Comparison of ENCODE assay signal across 1 cellular context in the genomic region with DNA sequence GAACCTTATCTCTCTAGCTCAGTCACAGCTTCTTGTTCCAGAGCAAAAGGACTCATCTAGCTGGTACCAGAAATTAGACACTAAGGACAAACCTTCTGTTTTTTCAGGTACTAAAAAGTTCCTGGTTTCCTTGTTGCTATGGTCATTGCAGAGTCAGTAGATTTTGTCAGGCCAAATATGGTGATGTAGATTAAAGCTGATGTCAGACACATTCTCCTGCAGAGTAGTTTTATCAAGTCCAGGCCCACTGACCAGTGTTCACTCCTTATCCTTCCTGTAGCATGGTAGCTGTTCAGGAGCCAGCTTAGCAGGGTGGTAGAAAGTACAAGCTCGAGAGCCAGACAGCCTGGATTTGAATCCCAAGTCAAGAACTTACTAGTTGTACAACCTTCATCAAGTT.
A peak's percentile ranks its signal among the peaks of the same experiment; 100 is the strongest.
TF ChIP-seq lines count a peak whose summit lies in the region.

No MANE protein-coding gene starts in this region.

TF ChIP-seq in K562, 482 proteins besides CTCF, POLR2A, EP300 and RAD21 (continued from another document and continues in another):
- TF ChIP-seq, protein P1, sequence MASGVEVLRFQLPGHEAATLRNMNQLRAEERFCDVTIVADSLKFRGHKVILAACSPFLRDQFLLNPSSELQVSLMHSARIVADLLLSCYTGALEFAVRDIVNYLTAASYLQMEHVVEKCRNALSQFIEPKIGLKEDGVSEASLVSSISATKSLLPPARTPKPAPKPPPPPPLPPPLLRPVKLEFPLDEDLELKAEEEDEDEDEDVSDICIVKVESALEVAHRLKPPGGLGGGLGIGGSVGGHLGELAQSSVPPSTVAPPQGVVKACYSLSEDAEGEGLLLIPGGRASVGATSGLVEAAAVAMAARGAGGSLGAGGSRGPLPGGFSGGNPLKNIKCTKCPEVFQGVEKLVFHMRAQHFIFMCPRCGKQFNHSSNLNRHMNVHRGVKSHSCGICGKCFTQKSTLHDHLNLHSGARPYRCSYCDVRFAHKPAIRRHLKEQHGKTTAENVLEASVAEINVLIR (CRISPR knock-in tag; IDR thresholded peaks at IDR 0.05): no peak
- TF ChIP-seq SIRT6 (IDR thresholded peaks at IDR 0.05; ENCODE audit: low read depth, low read length) (no peak), EWSR1 (IDR thresholded peaks at IDR 0.05; ENCODE audit: borderline replicate concordance, low read depth, partially characterized antibody) (no peak), SMAD2 (IDR thresholded peaks at IDR 0.05; ENCODE audit: low read depth, low read length) (no peak), TEAD4 (IDR thresholded peaks at IDR 0.05; ENCODE audit: low read length) (peak; percentile 39; the same call in 1 of the 2 replicates), TEAD4 (CRISPR knock-in tag; IDR thresholded peaks at IDR 0.05; ENCODE audit: borderline replicate concordance) (no peak), FOXP1 (CRISPR knock-in tag; IDR thresholded peaks at IDR 0.05) (no peak), ZNF644 (tag; IDR thresholded peaks at IDR 0.05; ENCODE audit: low read depth) (0 out of 2 replicates have a peak, but pooled peaks have one; percentile 36), NELFE (IDR thresholded peaks at IDR 0.05; ENCODE audit: insufficient read depth, insufficient read length) (no peak), OTX1 (CRISPR knock-in tag; IDR thresholded peaks at IDR 0.05) (no peak), HDAC8 (tag; IDR thresholded peaks at IDR 0.05) (no peak), PURB (CRISPR knock-in tag; IDR thresholded peaks at IDR 0.05; ENCODE audit: low read depth) (no peak), NBN (IDR thresholded peaks at IDR 0.05; ENCODE audit: low read depth) (no peak), KDM1A (IDR thresholded peaks at IDR 0.05) (no peak), RB1 (IDR thresholded peaks at IDR 0.05; ENCODE audit: low read depth) (no peak), KDM5B (IDR thresholded peaks at IDR 0.05; ENCODE audit: insufficient replicate concordance, low read depth, low read length) (no peak), ZNF551 (CRISPR knock-in tag; IDR thresholded peaks at IDR 0.05) (no peak), RBM34 (IDR thresholded peaks at IDR 0.05; ENCODE audit: borderline replicate concordance, insufficient read depth, low read length) (no peak), ZNF311 (CRISPR knock-in tag; IDR thresholded peaks at IDR 0.05) (no peak), SMARCB1 (IDR thresholded peaks at IDR 0.05; ENCODE audit: insufficient read length, low read depth) (no peak), ATF1 (CRISPR knock-in tag; IDR thresholded peaks at IDR 0.05) (no peak), ATF1 (tag; IDR thresholded peaks at IDR 0.05) (no peak), SAP30 (IDR thresholded peaks at IDR 0.05; ENCODE audit: borderline replicate concordance, insufficient read depth, low read depth, low read length, poor library complexity, severe bottlenecking) (no peak), ETV5 (CRISPR knock-in tag; IDR thresholded peaks at IDR 0.05; ENCODE audit: low read depth) (no peak)
- TF ChIP-seq, protein P2, sequence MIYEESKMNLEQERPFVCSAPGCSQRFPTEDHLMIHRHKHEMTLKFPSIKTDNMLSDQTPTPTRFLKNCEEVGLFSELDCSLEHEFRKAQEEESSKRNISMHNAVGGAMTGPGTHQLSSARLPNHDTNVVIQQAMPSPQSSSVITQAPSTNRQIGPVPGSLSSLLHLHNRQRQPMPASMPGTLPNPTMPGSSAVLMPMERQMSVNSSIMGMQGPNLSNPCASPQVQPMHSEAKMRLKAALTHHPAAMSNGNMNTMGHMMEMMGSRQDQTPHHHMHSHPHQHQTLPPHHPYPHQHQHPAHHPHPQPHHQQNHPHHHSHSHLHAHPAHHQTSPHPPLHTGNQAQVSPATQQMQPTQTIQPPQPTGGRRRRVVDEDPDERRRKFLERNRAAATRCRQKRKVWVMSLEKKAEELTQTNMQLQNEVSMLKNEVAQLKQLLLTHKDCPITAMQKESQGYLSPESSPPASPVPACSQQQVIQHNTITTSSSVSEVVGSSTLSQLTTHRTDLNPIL (CRISPR knock-in tag; IDR thresholded peaks at IDR 0.05): no peak
- TF ChIP-seq, protein P3, sequence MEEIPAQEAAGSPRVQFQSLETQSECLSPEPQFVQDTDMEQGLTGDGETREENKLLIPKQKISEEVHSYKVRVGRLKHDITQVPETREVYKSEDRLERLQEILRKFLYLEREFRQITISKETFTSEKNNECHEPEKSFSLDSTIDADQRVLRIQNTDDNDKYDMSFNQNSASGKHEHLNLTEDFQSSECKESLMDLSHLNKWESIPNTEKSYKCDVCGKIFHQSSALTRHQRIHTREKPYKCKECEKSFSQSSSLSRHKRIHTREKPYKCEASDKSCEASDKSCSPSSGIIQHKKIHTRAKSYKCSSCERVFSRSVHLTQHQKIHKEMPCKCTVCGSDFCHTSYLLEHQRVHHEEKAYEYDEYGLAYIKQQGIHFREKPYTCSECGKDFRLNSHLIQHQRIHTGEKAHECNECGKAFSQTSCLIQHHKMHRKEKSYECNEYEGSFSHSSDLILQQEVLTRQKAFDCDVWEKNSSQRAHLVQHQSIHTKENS (CRISPR knock-in tag; IDR thresholded peaks at IDR 0.05): no peak
- TF ChIP-seq, protein P4, sequence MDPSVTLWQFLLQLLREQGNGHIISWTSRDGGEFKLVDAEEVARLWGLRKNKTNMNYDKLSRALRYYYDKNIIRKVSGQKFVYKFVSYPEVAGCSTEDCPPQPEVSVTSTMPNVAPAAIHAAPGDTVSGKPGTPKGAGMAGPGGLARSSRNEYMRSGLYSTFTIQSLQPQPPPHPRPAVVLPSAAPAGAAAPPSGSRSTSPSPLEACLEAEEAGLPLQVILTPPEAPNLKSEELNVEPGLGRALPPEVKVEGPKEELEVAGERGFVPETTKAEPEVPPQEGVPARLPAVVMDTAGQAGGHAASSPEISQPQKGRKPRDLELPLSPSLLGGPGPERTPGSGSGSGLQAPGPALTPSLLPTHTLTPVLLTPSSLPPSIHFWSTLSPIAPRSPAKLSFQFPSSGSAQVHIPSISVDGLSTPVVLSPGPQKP (CRISPR knock-in tag; IDR thresholded peaks at IDR 0.05): no peak
- TF ChIP-seq, protein P5, sequence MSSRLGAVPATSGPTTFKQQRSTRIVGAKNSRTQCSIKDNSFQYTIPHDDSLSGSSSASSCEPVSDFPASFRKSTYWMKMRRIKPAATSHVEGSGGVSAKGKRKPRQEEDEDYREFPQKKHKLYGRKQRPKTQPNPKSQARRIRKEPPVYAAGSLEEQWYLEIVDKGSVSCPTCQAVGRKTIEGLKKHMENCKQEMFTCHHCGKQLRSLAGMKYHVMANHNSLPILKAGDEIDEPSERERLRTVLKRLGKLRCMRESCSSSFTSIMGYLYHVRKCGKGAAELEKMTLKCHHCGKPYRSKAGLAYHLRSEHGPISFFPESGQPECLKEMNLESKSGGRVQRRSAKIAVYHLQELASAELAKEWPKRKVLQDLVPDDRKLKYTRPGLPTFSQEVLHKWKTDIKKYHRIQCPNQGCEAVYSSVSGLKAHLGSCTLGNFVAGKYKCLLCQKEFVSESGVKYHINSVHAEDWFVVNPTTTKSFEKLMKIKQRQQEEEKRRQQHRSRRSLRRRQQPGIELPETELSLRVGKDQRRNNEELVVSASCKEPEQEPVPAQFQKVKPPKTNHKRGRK (tag; IDR thresholded peaks at IDR 0.05): no peak
- TF ChIP-seq, protein P6, sequence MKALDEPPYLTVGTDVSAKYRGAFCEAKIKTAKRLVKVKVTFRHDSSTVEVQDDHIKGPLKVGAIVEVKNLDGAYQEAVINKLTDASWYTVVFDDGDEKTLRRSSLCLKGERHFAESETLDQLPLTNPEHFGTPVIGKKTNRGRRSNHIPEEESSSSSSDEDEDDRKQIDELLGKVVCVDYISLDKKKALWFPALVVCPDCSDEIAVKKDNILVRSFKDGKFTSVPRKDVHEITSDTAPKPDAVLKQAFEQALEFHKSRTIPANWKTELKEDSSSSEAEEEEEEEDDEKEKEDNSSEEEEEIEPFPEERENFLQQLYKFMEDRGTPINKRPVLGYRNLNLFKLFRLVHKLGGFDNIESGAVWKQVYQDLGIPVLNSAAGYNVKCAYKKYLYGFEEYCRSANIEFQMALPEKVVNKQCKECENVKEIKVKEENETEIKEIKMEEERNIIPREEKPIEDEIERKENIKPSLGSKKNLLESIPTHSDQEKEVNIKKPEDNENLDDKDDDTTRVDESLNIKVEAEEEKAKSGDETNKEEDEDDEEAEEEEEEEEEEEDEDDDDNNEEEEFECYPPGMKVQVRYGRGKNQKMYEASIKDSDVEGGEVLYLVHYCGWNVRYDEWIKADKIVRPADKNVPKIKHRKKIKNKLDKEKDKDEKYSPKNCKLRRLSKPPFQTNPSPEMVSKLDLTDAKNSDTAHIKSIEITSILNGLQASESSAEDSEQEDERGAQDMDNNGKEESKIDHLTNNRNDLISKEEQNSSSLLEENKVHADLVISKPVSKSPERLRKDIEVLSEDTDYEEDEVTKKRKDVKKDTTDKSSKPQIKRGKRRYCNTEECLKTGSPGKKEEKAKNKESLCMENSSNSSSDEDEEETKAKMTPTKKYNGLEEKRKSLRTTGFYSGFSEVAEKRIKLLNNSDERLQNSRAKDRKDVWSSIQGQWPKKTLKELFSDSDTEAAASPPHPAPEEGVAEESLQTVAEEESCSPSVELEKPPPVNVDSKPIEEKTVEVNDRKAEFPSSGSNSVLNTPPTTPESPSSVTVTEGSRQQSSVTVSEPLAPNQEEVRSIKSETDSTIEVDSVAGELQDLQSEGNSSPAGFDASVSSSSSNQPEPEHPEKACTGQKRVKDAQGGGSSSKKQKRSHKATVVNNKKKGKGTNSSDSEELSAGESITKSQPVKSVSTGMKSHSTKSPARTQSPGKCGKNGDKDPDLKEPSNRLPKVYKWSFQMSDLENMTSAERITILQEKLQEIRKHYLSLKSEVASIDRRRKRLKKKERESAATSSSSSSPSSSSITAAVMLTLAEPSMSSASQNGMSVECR (CRISPR knock-in tag; IDR thresholded peaks at IDR 0.05): no peak
- TF ChIP-seq, protein P7, sequence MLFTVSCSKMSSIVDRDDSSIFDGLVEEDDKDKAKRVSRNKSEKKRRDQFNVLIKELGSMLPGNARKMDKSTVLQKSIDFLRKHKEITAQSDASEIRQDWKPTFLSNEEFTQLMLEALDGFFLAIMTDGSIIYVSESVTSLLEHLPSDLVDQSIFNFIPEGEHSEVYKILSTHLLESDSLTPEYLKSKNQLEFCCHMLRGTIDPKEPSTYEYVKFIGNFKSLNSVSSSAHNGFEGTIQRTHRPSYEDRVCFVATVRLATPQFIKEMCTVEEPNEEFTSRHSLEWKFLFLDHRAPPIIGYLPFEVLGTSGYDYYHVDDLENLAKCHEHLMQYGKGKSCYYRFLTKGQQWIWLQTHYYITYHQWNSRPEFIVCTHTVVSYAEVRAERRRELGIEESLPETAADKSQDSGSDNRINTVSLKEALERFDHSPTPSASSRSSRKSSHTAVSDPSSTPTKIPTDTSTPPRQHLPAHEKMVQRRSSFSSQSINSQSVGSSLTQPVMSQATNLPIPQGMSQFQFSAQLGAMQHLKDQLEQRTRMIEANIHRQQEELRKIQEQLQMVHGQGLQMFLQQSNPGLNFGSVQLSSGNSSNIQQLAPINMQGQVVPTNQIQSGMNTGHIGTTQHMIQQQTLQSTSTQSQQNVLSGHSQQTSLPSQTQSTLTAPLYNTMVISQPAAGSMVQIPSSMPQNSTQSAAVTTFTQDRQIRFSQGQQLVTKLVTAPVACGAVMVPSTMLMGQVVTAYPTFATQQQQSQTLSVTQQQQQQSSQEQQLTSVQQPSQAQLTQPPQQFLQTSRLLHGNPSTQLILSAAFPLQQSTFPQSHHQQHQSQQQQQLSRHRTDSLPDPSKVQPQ (CRISPR knock-in tag; IDR thresholded peaks at IDR 0.05; ENCODE audit: borderline replicate concordance): no peak
- TF ChIP-seq, protein P8, sequence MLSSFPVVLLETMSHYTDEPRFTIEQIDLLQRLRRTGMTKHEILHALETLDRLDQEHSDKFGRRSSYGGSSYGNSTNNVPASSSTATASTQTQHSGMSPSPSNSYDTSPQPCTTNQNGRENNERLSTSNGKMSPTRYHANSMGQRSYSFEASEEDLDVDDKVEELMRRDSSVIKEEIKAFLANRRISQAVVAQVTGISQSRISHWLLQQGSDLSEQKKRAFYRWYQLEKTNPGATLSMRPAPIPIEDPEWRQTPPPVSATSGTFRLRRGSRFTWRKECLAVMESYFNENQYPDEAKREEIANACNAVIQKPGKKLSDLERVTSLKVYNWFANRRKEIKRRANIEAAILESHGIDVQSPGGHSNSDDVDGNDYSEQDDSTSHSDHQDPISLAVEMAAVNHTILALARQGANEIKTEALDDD (IDR thresholded peaks at IDR 0.05): peak; percentile 78
- TF ChIP-seq, protein P9, sequence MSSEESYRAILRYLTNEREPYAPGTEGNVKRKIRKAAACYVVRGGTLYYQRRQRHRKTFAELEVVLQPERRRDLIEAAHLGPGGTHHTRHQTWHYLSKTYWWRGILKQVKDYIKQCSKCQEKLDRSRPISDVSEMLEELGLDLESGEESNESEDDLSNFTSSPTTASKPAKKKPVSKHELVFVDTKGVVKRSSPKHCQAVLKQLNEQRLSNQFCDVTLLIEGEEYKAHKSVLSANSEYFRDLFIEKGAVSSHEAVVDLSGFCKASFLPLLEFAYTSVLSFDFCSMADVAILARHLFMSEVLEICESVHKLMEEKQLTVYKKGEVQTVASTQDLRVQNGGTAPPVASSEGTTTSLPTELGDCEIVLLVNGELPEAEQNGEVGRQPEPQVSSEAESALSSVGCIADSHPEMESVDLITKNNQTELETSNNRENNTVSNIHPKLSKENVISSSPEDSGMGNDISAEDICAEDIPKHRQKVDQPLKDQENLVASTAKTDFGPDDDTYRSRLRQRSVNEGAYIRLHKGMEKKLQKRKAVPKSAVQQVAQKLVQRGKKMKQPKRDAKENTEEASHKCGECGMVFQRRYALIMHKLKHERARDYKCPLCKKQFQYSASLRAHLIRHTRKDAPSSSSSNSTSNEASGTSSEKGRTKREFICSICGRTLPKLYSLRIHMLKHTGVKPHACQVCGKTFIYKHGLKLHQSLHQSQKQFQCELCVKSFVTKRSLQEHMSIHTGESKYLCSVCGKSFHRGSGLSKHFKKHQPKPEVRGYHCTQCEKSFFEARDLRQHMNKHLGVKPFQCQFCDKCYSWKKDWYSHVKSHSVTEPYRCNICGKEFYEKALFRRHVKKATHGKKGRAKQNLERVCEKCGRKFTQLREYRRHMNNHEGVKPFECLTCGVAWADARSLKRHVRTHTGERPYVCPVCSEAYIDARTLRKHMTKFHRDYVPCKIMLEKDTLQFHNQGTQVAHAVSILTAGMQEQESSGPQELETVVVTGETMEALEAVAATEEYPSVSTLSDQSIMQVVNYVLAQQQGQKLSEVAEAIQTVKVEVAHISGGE (CRISPR knock-in tag; IDR thresholded peaks at IDR 0.05): 0 out of 6 replicates have a peak, but pooled peaks of 1 of the 3 experiments have one; percentile 52
- TF ChIP-seq, protein P10, sequence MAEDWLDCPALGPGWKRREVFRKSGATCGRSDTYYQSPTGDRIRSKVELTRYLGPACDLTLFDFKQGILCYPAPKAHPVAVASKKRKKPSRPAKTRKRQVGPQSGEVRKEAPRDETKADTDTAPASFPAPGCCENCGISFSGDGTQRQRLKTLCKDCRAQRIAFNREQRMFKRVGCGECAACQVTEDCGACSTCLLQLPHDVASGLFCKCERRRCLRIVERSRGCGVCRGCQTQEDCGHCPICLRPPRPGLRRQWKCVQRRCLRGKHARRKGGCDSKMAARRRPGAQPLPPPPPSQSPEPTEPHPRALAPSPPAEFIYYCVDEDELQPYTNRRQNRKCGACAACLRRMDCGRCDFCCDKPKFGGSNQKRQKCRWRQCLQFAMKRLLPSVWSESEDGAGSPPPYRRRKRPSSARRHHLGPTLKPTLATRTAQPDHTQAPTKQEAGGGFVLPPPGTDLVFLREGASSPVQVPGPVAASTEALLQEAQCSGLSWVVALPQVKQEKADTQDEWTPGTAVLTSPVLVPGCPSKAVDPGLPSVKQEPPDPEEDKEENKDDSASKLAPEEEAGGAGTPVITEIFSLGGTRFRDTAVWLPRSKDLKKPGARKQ (CRISPR knock-in tag; IDR thresholded peaks at IDR 0.05): no peak
- TF ChIP-seq, protein P11, sequence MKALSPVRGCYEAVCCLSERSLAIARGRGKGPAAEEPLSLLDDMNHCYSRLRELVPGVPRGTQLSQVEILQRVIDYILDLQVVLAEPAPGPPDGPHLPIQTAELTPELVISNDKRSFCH (CRISPR knock-in tag; IDR thresholded peaks at IDR 0.05): no peak
- TF ChIP-seq, protein P11 (tag; IDR thresholded peaks at IDR 0.05): no peak
